12 cellular contexts compared by ENCODE assay signal in the genomic region with DNA sequence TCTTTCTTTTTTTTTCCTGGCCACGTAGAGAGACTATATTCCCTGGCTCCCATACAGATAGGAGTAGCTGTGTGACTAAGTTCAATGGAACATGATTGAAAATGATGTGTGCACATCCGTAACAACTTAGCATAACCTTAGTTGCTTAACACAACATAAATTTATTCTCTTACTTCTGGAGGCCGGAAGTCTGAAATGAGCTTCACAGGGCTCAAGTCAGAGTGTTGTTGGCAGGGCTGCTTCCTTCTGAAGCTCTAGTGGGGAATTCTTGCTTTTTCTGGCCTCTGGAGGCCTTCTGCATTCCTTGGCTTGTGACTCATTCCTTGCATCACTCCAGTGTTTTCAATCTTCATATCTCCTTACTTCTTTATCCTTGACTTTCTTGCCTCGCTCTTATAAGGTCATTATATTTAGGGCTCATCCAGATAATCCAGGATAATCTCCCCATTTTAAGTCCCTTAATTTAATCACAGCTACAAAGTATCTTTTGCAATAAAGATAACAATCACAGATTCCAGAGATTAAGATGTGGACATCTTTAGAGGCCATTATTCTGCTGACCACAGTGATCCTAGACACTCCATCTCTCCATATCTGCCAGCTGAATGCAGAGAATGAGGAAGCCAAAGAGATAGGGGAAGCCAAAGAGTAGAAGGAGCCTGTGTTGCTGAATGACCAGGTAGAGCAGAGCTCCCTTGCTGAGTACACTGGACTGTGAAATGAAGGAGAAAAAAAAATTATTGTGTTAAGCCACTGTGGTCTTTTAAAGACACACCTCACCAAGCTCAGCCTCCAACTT. TPM values are rescaled to one million over a fixed set of nuclear protein-coding genes. Genes with fewer than 3 reads are reported as not detected.
A peak's percentile ranks its signal among the peaks of the same experiment; 100 is the strongest.
DNase-seq lines count a peak whose midpoint lies in the region; ATAC-seq and TF ChIP-seq lines count a peak whose summit lies in the region.
"Had no signal": no experiment of that assay in that cellular context is flagged by ENCODE, and none has a peak within 500 bp of the region (broad histone marks: within the 10 kb centered on the region; RNA-seq: fewer than 3 reads in every experiment).

No MANE protein-coding gene starts in this region.

- no peak overlapping the region for H3K4me3 Mint-ChIP-seq in activated CD8-positive, alpha-beta T cell treated with anti-CD3 and anti-CD28 coated beads, Interleukin-2, amount 10 ng/mL, durations not matched to agents 7 days and 5 days
- H3K4me3 Mint-ChIP-seq: activated B cell treated with CpG ODN at 0.5 μM for 24 hours had no signal

- peaks cover 2% of the 10 kb centered on the region for H3K4me1 Mint-ChIP-seq in activated CD8-positive, alpha-beta T cell treated with anti-CD3 and anti-CD28 coated beads, Interleukin-2, amount 10 ng/mL, durations not matched to agents 7 days and 5 days (ENCODE audit: low read depth)
- H3K4me1 Mint-ChIP-seq: activated B cell treated with CpG ODN at 0.5 μM for 24 hours had no signal

- H3K9me3 Mint-ChIP-seq in activated CD8-positive, alpha-beta T cell treated with anti-CD3 and anti-CD28 coated beads, Interleukin-2, amount 10 ng/mL, durations not matched to agents 7 days and 5 days (ENCODE audit: insufficient read depth): no peaks in the 10 kb centered on the region
- H3K9me3 Mint-ChIP-seq: activated B cell treated with CpG ODN at 0.5 μM for 24 hours had no signal

- CTCF ChIA-PET in RWPE1 (lab: Yijun Ruan, JAX): no interaction called here
- CTCF ChIA-PET in activated CD8-positive, alpha-beta T cell treated with anti-CD3 and anti-CD28 coated beads, Interleukin-2, amount 10 ng/mL, durations not matched to agents 7 days and 5 days (lab: Charles Lee): no interaction called here

- peak overlapping the region; percentile 92 for H3K27ac ChIP-seq in RWPE1
- H3K27ac ChIP-seq: suprapubic skin had no signal

- no peaks in the 10 kb centered on the region for H3K27me3 Mint-ChIP-seq in activated CD8-positive, alpha-beta T cell treated with anti-CD3 and anti-CD28 coated beads, Interleukin-2, amount 10 ng/mL, durations not matched to agents 7 days and 5 days (ENCODE audit: low read depth)
- H3K27me3 Mint-ChIP-seq: activated B cell treated with CpG ODN at 0.5 μM for 24 hours had no signal

- H3K36me3 Mint-ChIP-seq in activated CD8-positive, alpha-beta T cell treated with anti-CD3 and anti-CD28 coated beads, Interleukin-2, amount 10 ng/mL, durations not matched to agents 7 days and 5 days (ENCODE audit: low read depth): no peaks in the 10 kb centered on the region

- POLR2A ChIA-PET in RWPE1 (lab: Yijun Ruan, JAX; ENCODE audit: low non-redundant PET): no interaction called here
- POLR2A ChIA-PET in activated CD8-positive, alpha-beta T cell treated with anti-CD3 and anti-CD28 coated beads, Interleukin-2, amount 10 ng/mL, durations not matched to agents 7 days and 5 days (lab: Charles Lee): interaction anchor here (0.6 kb wide), 1 partner anchor 1171 kb away, joined by 3 read pairs; no protein-coding TSS in a partner anchor

- H3K27ac Mint-ChIP-seq in activated CD8-positive, alpha-beta T cell treated with anti-CD3 and anti-CD28 coated beads, Interleukin-2, amount 10 ng/mL, durations not matched to agents 7 days and 5 days: no peak overlapping the region
- H3K27ac Mint-ChIP-seq: activated B cell treated with CpG ODN at 0.5 μM for 24 hours had no signal

- DNase-seq in GM04503 (ENCODE audit: low read depth): peak; percentile 100
- DNase-seq in RWPE1 (ENCODE audit: low spot score): peak; percentile 87
- DNase-seq in fibroblast of peridontal ligament (ENCODE audit: extremely low read depth): peak; percentile 99
- DNase-seq in sciatic nerve (ENCODE audit: low spot score): no peak
- no peak for DNase-seq in NCI-H1048 (lab: John Stamatoyannopoulos, UW)
- DNase-seq in activated CD8-positive, alpha-beta T cell treated with anti-CD3 and anti-CD28 coated beads, Interleukin-2, amount 10 ng/mL, durations not matched to agents 7 days and 5 days: no peak
- DNase-seq: activated B cell treated with CpG ODN at 0.5 μM for 24 hours, NCI-H69, sigmoid colon had no signal

- no peak for TF ChIP-seq CTCF in RWPE1 (conservative IDR thresholded peaks at IDR 0.05; ENCODE audit: low read depth)

- intact Hi-C loops in sciatic nerve (cut with DNase I): no loop called here

- ATAC-seq in sciatic nerve (peak; percentile 92), HG02623 (IDR thresholded peaks at IDR 0.05; ENCODE audit: unreplicated experiment) (no peak), GM18868 (IDR thresholded peaks at IDR 0.05; ENCODE audit: unreplicated experiment) (no peak)
- no peak for ATAC-seq in activated CD8-positive, alpha-beta T cell treated with anti-CD3 and anti-CD28 coated beads, Interleukin-2, amount 10 ng/mL, durations not matched to agents 7 days and 5 days

RNA-seq across cellular contexts. Expression of a gene that starts 21.0 kb away (rescaled TPM):
- total RNA-seq in sciatic nerve: 101 TPM
- total RNA-seq in activated CD8-positive, alpha-beta T cell treated with anti-CD3 and anti-CD28 coated beads, Interleukin-2, amount 10 ng/mL, durations not matched to agents 7 days and 5 days: 10 to 100 TPM; 83.3 to 84.3 TPM

Comparison
In these comparisons a context has a peak if more than half of its experiments do, and no peak if none do; other contexts are left out.
1. DNase-seq: peak in GM04503 (single experiment), RWPE1 (single experiment) and fibroblast of peridontal ligament (single experiment); none in sciatic nerve (single experiment), NCI-H1048 (single experiment) and activated CD8-positive, alpha-beta T cell treated with anti-CD3 and anti-CD28 coated beads, Interleukin-2, amount 10 ng/mL, durations not matched to agents 7 days and 5 days (single experiment).